Comparison of ENCODE assay signal across 15 cellular contexts in genomic region chr14:33602396-33602795, GRCh38.
"Had no signal": no experiment of that assay in that cellular context is flagged by ENCODE, and none has a peak within 500 bp of the region (broad histone marks: within the 10 kb centered on the region; RNA-seq: fewer than 3 reads in every experiment).

No MANE protein-coding gene starts in this region.

- H3K27ac ChIP-seq: esophagus squamous epithelium, left ventricle myocardium inferior, tibial artery had no signal

- DNase-seq: activated CD4-positive, alpha-beta memory T cell treated with anti-CD3 and anti-CD28 coated beads for 36 hours; activated CD4-positive, alpha-beta T cell treated with anti-CD3 and anti-CD28 coated beads for 36 hours; activated naive CD4-positive, alpha-beta T cell treated with anti-CD3 and anti-CD28 coated beads for 36 hours; dermis blood vessel endothelial cell; effector memory CD4-positive, alpha-beta T cell; esophagus squamous epithelium; immature natural killer cell; kidney glomerular epithelial cell; left ventricle myocardium inferior; retina; stimulated activated CD4-positive, alpha-beta T cell treated with anti-CD3 and anti-CD28 coated beads, Interleukin-2, amount 100 ng/mL, for 24 hours; stimulated activated naive CD8-positive, alpha-beta T cell treated with anti-CD3 and anti-CD28 coated beads, Interleukin-15, Interleukin-2, amounts not matched to agents 100 U/mL and 50 U/mL, for 24 hours; substantia nigra; tibial artery had no signal

- H3K4me1 ChIP-seq: esophagus squamous epithelium, left ventricle myocardium inferior, tibial artery had no signal

- H3K36me3 ChIP-seq: esophagus squamous epithelium, left ventricle myocardium inferior, tibial artery had no signal

- H3K27me3 ChIP-seq: esophagus squamous epithelium, tibial artery had no signal

- ATAC-seq: activated CD4-positive, alpha-beta T cell treated with anti-CD3 and anti-CD28 coated beads for 36 hours; stimulated activated naive CD8-positive, alpha-beta T cell treated with anti-CD3 and anti-CD28 coated beads, Interleukin-15, Interleukin-2, amounts not matched to agents 100 U/mL and 50 U/mL, for 24 hours; WTC11 had no signal

- H3K4me3 ChIP-seq: esophagus squamous epithelium, left ventricle myocardium inferior, tibial artery had no signal

- H3K9me3 ChIP-seq: esophagus squamous epithelium, left ventricle myocardium inferior, tibial artery had no signal
